In the genomic region with DNA sequence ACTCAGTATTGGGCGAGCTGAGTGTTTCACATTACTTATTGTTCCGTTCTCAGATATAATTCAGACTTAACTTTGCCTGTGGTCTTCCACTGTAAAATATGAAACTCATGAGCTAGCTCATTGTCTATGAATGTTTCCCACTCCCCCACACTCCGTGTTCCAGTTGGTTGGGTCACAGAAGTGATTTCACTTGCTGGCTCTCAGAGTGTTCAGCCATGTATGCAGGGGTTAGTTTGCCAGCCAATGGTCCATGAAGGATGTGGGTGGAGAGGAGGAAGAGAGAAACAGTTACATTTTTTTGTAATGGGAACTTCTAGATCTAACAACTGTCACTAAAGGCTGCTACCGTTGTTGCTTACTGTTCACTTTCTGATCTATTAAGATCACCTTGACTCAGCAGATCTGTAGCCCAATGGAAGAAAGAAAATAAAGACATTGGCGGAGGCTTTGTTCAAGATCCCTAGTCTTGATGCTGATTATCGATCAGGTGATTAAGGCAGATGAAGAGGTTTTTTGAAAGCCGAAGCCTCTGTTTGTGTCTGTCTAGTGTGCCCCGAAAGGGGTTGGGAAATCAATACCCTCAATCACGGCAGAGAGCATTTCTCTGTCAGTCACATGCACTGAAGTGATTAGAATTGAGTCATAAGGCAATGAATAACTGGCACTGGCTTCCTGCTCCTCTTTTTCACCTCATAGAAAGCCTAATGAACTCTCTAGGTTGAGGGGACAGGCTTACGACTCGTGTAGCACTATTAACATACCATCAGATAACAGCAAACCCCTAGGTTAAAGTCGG, we compare ENCODE assay signal across 10 cellular contexts.
DNase-seq lines count a peak whose midpoint lies in the region; ATAC-seq and TF ChIP-seq lines count a peak whose summit lies in the region.
"Had no signal": no experiment of that assay in that cellular context is flagged by ENCODE, and none has a peak within 500 bp of the region (broad histone marks: within the 10 kb centered on the region; RNA-seq: fewer than 3 reads in every experiment).

No MANE protein-coding gene starts in this region.

- ATAC-seq in GM18909 (IDR thresholded peaks at IDR 0.05; ENCODE audit: poor library complexity, unreplicated experiment) (peak; percentile 97), HG02938 (IDR thresholded peaks at IDR 0.05; ENCODE audit: unreplicated experiment) (peak; percentile 96), psoas muscle (peak; percentile 32 to 70 (median 48))
- ATAC-seq: left lung had no signal

- H3K27me3 ChIP-seq in adipocyte (replicated peaks; ENCODE audit: control insufficient read depth, insufficient read depth, low read length) (no peaks in the 10 kb centered on the region), psoas muscle (ENCODE audit: insufficient read depth in 3 of 3, low read length in 2 of 3) (no peaks in the 10 kb centered on the region)
- H3K27me3 ChIP-seq: left lung had no signal

- H3K27ac ChIP-seq in psoas muscle: no peak overlapping the region
- H3K27ac ChIP-seq: left lung had no signal

- no peaks in the 10 kb centered on the region for H3K36me3 ChIP-seq in adipocyte (ENCODE audit: control insufficient read depth, insufficient read depth, low read length, severe bottlenecking)
- no peaks in the 10 kb centered on the region for H3K36me3 ChIP-seq in psoas muscle (ENCODE audit: insufficient read depth in 1 of 2, low read depth in 1 of 2)
- H3K36me3 ChIP-seq: left lung had no signal

- DNase-seq in adipocyte (ENCODE audit: low read depth): peak; percentile 26
- DNase-seq in psoas muscle: peak in 1 of 2 donors; percentile 14
- no peak for DNase-seq in mesothelial cell of epicardium (ENCODE audit: low spot score in 2 of 2, unreplicated experiment in 2 of 2)
- no peak for DNase-seq in effector CD4-positive, alpha-beta T cell
- DNase-seq in germinal center (ENCODE audit: low spot score): no peak
- no peak for DNase-seq in DMS53 treated with DMSO at 0.1 percent for 48 hours (lab: John Stamatoyannopoulos, UW; ENCODE audit: unreplicated experiment)
- DNase-seq: activated CD8-positive, alpha-beta memory T cell treated with anti-CD3 and anti-CD28 coated beads, Interleukin-2, amount 50 U/mL, for 48 hours; left lung had no signal

- intact Hi-C loops in psoas muscle (cut with DNase I): no loop called here

- 69 to 70% (median 69%) methylated on average over 12 of the region's 12 CpGs for WGBS in psoas muscle, 3 donors

- no peaks in the 10 kb centered on the region for H3K36me3 Mint-ChIP-seq in mesothelial cell of epicardium

- TF ChIP-seq CTCF in psoas muscle (IDR thresholded peaks at IDR 0.05): no peak
- no peak for TF ChIP-seq CTCF in mesothelial cell of epicardium (IDR thresholded peaks at IDR 0.05; ENCODE audit: unreplicated experiment)

- no peak overlapping the region for H3K4me3 Mint-ChIP-seq in mesothelial cell of epicardium

- peaks cover 4% of the 10 kb centered on the region for H3K9me3 Mint-ChIP-seq in mesothelial cell of epicardium

- H3K27me3 Mint-ChIP-seq in mesothelial cell of epicardium (ENCODE audit: low read depth): no peaks in the 10 kb centered on the region

- H3K9ac ChIP-seq in adipocyte (ENCODE audit: low read length): no peak overlapping the region

- peaks cover 20% of the 10 kb centered on the region for H3K4me1 ChIP-seq in adipocyte (ENCODE audit: control insufficient read depth, insufficient read depth, low read length)
- H3K4me1 ChIP-seq in psoas muscle: no peaks in the 10 kb centered on the region
- H3K4me1 ChIP-seq: left lung had no signal

- H3K9me3 ChIP-seq in adipocyte (ENCODE audit: control insufficient read depth, low read length) (no peaks in the 10 kb centered on the region), psoas muscle (no peaks in the 10 kb centered on the region)
- H3K9me3 ChIP-seq: left lung had no signal

- H3K4me3 ChIP-seq in adipocyte (ENCODE audit: low read length) (peak overlapping the region; percentile 27), psoas muscle (no peak overlapping the region)
- H3K4me3 ChIP-seq: left lung had no signal

- no peak overlapping the region for H3K27ac Mint-ChIP-seq in mesothelial cell of epicardium

- H3K4me1 Mint-ChIP-seq in mesothelial cell of epicardium: peaks cover 13% of the 10 kb centered on the region
